1 cellular context compared by ENCODE assay signal in the genomic region with DNA sequence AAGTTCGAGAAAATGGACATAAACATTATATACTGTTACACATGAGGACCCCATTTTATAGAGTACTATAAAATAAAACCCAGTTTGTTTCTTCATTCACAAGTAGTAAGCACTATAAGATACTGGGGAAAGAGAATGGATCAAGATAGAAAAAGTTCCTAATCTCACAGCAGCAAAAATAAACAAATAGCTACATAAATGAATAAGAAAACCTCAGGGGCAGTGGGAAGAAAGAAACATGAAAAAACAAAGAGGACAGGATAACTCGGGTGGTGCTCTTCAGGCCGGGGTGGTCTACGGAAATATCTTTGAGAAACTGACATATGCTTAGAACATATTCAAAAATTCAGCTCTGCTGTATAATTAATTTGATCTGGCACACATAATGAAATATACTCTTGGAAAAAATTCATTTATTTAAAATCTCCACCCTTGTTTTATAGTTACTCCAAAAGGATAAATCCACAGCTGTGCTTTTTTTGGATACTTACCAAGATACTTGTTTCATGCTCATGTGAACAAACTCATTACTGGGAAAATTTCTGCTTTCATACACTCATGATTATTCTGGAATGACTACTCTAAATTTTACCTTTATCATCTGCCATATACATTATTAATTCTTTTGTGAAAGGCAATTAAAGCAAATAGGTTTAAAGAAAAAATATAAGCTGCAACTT.
TF ChIP-seq lines count a peak whose summit lies in the region.

No MANE protein-coding gene starts in this region.

TF ChIP-seq in endothelial cell of umbilical vein, 7 proteins besides CTCF, POLR2A, EP300 and RAD21 (continued from another document):
- no peak for TF ChIP-seq MAX (IDR thresholded peaks at IDR 0.05; ENCODE audit: insufficient read depth, insufficient read length)
